Comparison of ENCODE assay signal across 9 cellular contexts in genomic region chr2:178072000-178072382, GRCh38. TPM values are rescaled to one million over a fixed set of nuclear protein-coding genes. Genes with fewer than 3 reads are reported as not detected.
DNase-seq lines count a peak whose midpoint lies in the region; ATAC-seq and TF ChIP-seq lines count a peak whose summit lies in the region.
"Had no signal": no experiment of that assay in that cellular context is flagged by ENCODE, and none has a peak within 500 bp of the region (broad histone marks: within the 10 kb centered on the region; RNA-seq: fewer than 3 reads in every experiment).

No MANE protein-coding gene starts in this region.

- peak overlapping the region; percentile 98 for H2AFZ ChIP-seq in mesenchymal stem cell (ENCODE audit: low read depth, low read length)

- no peaks in the 10 kb centered on the region for H3K36me3 ChIP-seq in mesenchymal stem cell (ENCODE audit: control insufficient read depth in 1 of 2, insufficient read depth in 2 of 2, low read depth in 1 of 2, low read length in 2 of 2)
- no peaks in the 10 kb centered on the region for H3K36me3 ChIP-seq in subcutaneous abdominal adipose tissue (ENCODE audit: control insufficient read depth in 5 of 5, insufficient read depth in 5 of 5, low read length in 5 of 5)

- H3K4me2 ChIP-seq in mesenchymal stem cell (ENCODE audit: low read length, poor library complexity, severe bottlenecking) = peak overlapping the region; percentile 79

- WGBS in mesenchymal stem cell = 95% methylated on average over 11 of the region's 11 CpGs

- no peak for DNase-seq in activated T-cell treated with anti-CD3 and anti-CD28 coated beads, Interleukin-2, amount 50 U/mL, for 72 hours
- DNase-seq in activated T-cell treated with anti-CD3 and anti-CD28 coated beads, Interleukin-2, amount 50 U/mL, for 1 hour = no peak
- DNase-seq in mesenchymal stem cell (no peak), NCI-H1105 (lab: John Stamatoyannopoulos, UW) (no peak), NCI-H1694 treated with DMSO at 0.1 percent for 48 hours (lab: John Stamatoyannopoulos, UW) (no peak)
- DNase-seq: midbrain had no signal

- peaks cover 10% of the 10 kb centered on the region for H3K4me1 Mint-ChIP-seq in activated T-cell treated with anti-CD3 and anti-CD28 coated beads, Interleukin-2, amount 50 U/mL, for 72 hours (ENCODE audit: low read depth)
- peaks cover 14% of the 10 kb centered on the region for H3K4me1 Mint-ChIP-seq in brain

- H3K36me3 Mint-ChIP-seq in activated T-cell treated with anti-CD3 and anti-CD28 coated beads, Interleukin-2, amount 50 U/mL, for 72 hours (ENCODE audit: insufficient read depth in 2 of 2) = no peaks in the 10 kb centered on the region
- no peaks in the 10 kb centered on the region for H3K36me3 Mint-ChIP-seq in brain

- no peak for ATAC-seq in activated T-cell treated with anti-CD3 and anti-CD28 coated beads, Interleukin-2, amount 50 U/mL, for 72 hours (replicated peaks in 1 of 2)
- ATAC-seq in HG03457 (IDR thresholded peaks at IDR 0.05; ENCODE audit: unreplicated experiment) = no peak

- H3K79me1 ChIP-seq in mesenchymal stem cell (replicated peaks; ENCODE audit: low read length, poor library complexity, severe bottlenecking) = no peaks in the 10 kb centered on the region

- H3K27me3 ChIP-seq in mesenchymal stem cell (ENCODE audit: control insufficient read depth in 1 of 2, insufficient read depth in 1 of 2, low read length in 2 of 2) (peaks cover 0 to 12% of the 10 kb centered on the region in 2 experiments), subcutaneous abdominal adipose tissue (ENCODE audit: control insufficient read depth in 5 of 5, insufficient read depth in 4 of 5, low read length in 5 of 5) (peaks cover 0 to 13% (median 3%) of the 10 kb centered on the region in 5 donors)

- no peak for TF ChIP-seq CTCF in brain (conservative IDR thresholded peaks at IDR 0.05)

- H4K8ac ChIP-seq in mesenchymal stem cell (ENCODE audit: low read length) = peak overlapping the region; percentile 28

- H3K4me1 ChIP-seq in mesenchymal stem cell (ENCODE audit: control insufficient read depth, insufficient read depth, low read depth, low read length) (peaks cover 8% of the 10 kb centered on the region), subcutaneous abdominal adipose tissue (ENCODE audit: control insufficient read depth in 5 of 5, insufficient read depth in 5 of 5, low read length in 5 of 5) (peaks cover 0 to 14% (median 13%) of the 10 kb centered on the region in 5 donors)

- H3K9me3 ChIP-seq in mesenchymal stem cell (ENCODE audit: control insufficient read depth, low read length) = no peaks in the 10 kb centered on the region
- no peaks in the 10 kb centered on the region for H3K9me3 ChIP-seq in subcutaneous abdominal adipose tissue (ENCODE audit: control insufficient read depth in 5 of 5, low read length in 5 of 5)

- no peak overlapping the region for H2AK5ac ChIP-seq in mesenchymal stem cell (ENCODE audit: low read length, severe bottlenecking)

- H3K4me3 ChIP-seq in mesenchymal stem cell (ENCODE audit: insufficient read depth in 1 of 2, low read depth in 1 of 2, low read length in 2 of 2) = peak overlapping the region in 1 of 2 experiments; percentile 83
- peak overlapping the region; percentile 11 to 76 (median 66) for H3K4me3 ChIP-seq in subcutaneous abdominal adipose tissue (ENCODE audit: low read depth in 1 of 5, low read length in 5 of 5)

- peaks cover 53% of the 10 kb centered on the region for H3K27me3 Mint-ChIP-seq in activated T-cell treated with anti-CD3 and anti-CD28 coated beads, Interleukin-2, amount 50 U/mL, for 72 hours (ENCODE audit: low read depth)
- peaks cover 42% of the 10 kb centered on the region for H3K27me3 Mint-ChIP-seq in brain

- H3K18ac ChIP-seq in mesenchymal stem cell (ENCODE audit: low read depth in 1 of 2, low read length in 2 of 2) = peak overlapping the region in 1 of 2 experiments; percentile 63

- peak overlapping the region in 1 of 2 experiments; percentile 58 for H3K14ac ChIP-seq in mesenchymal stem cell (ENCODE audit: low read length in 2 of 2)

- H4K91ac ChIP-seq in mesenchymal stem cell (ENCODE audit: low read length) = no peak overlapping the region

- H3K4ac ChIP-seq in mesenchymal stem cell (ENCODE audit: low read depth in 1 of 2, low read length in 2 of 2) = peak overlapping the region in 1 of 2 experiments; percentile 47

- H3K23ac ChIP-seq in mesenchymal stem cell (ENCODE audit: low read length in 2 of 2) = no peak overlapping the region

- H2BK5ac ChIP-seq in mesenchymal stem cell (ENCODE audit: low read depth, low read length, poor library complexity, severe bottlenecking) = no peak overlapping the region

- no peak overlapping the region for H2BK15ac ChIP-seq in mesenchymal stem cell (ENCODE audit: low read depth, poor library complexity, severe bottlenecking)

- peak overlapping the region; percentile 86 for H3K9ac ChIP-seq in mesenchymal stem cell (ENCODE audit: low read length)
- H3K9ac ChIP-seq in subcutaneous abdominal adipose tissue (ENCODE audit: low read length in 5 of 5) = peak overlapping the region in 1 of 5 donors; percentile 48

- no peak overlapping the region for H3K27ac Mint-ChIP-seq in activated T-cell treated with anti-CD3 and anti-CD28 coated beads, Interleukin-2, amount 50 U/mL, for 72 hours
- no peak overlapping the region for H3K27ac Mint-ChIP-seq in brain

- H2BK12ac ChIP-seq in mesenchymal stem cell (ENCODE audit: low read length in 2 of 2) = peak overlapping the region; percentile 46 to 70

- no peak overlapping the region for H2BK120ac ChIP-seq in mesenchymal stem cell (ENCODE audit: low read depth, low read length)

- H3K27ac ChIP-seq in mesenchymal stem cell (ENCODE audit: low read length, poor library complexity, severe bottlenecking) (no peak overlapping the region), subcutaneous abdominal adipose tissue (ENCODE audit: low read depth, low read length) (no peak overlapping the region)

- no peaks in the 10 kb centered on the region for H3K9me3 Mint-ChIP-seq in activated T-cell treated with anti-CD3 and anti-CD28 coated beads, Interleukin-2, amount 50 U/mL, for 72 hours
- peaks cover 0 to 3% (median 0%) of the 10 kb centered on the region in 5 experiments for H3K9me3 Mint-ChIP-seq in brain

- peak overlapping the region; percentile 71 to 79 for H3K4me3 Mint-ChIP-seq in activated T-cell treated with anti-CD3 and anti-CD28 coated beads, Interleukin-2, amount 50 U/mL, for 72 hours
- peak overlapping the region; percentile 85 to 91 (median 88) for H3K4me3 Mint-ChIP-seq in brain

RNA-seq across cellular contexts. Expression of gene PDE11A, which starts 0.6 kb away (rescaled TPM):
- not detected for total RNA-seq in activated T-cell treated with anti-CD3 and anti-CD28 coated beads, Interleukin-2, amount 50 U/mL, for 72 hours
- 0.36 TPM for polyA plus RNA-seq in brain (ENCODE audit: insufficient read depth, low read depth, low replicate concordance)
- 0.47 TPM for polyA plus RNA-seq in mesenchymal stem cell (2013, experiment 1 of 2)
- polyA plus RNA-seq in mesenchymal stem cell (2013, experiment 2 of 2) = 0.42 TPM

RNA-seq across cellular contexts. Expression of gene RBM45, which starts 40.2 kb away (rescaled TPM):
- 10 to 100 TPM; 10.5 to 10.8 TPM for total RNA-seq in activated T-cell treated with anti-CD3 and anti-CD28 coated beads, Interleukin-2, amount 50 U/mL, for 72 hours
- polyA plus RNA-seq in brain (ENCODE audit: insufficient read depth, low read depth, low replicate concordance) = 4.3 TPM
- polyA plus RNA-seq in mesenchymal stem cell (2013, experiment 1 of 2) = 17.2 TPM
- 18.3 TPM for polyA plus RNA-seq in mesenchymal stem cell (2013, experiment 2 of 2)
